Comparison of ENCODE assay signal across 25 cellular contexts in the genomic region with DNA sequence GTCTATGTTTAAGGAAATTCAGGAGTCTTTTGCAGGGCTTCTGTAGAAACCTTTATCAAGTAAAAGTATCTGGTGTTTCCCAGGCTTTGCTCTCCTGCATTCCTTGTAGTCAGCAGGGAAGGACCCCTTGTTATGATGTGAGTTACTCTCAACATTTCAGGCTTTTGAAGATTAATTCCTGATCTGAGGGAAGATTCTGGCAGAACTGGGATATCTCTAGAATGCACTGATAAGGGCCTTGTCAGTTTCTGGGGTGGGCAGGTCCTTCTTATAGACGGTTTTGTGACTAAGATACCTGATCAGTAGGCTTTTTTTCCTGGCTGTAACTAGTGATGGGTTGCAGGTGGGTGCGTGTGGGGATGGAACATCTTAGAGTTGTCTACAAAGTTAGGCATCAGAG.
A peak's percentile ranks its signal among the peaks of the same experiment; 100 is the strongest.
DNase-seq lines count a peak whose midpoint lies in the region; ATAC-seq, FAIRE-seq and TF ChIP-seq lines count a peak whose summit lies in the region.
"Had no signal": no experiment of that assay in that cellular context is flagged by ENCODE, and none has a peak within 500 bp of the region (broad histone marks: within the 10 kb centered on the region; RNA-seq: fewer than 3 reads in every experiment).

No MANE protein-coding gene starts in this region.

- no peak overlapping the region for H2AFZ ChIP-seq in K562 (ENCODE audit: low read depth, low read length)

- no peak overlapping the region for H3K9ac ChIP-seq in K562 (ENCODE audit: insufficient read depth in 1 of 2, low read depth in 2 of 2, low read length in 2 of 2)

- TF ChIP-seq RAD21 in K562 (CRISPR knock-in tag; conservative IDR thresholded peaks at IDR 0.05 in 1 of 2, IDR thresholded peaks at IDR 0.05 in 1 of 2): no peak

- intact Hi-C loops in Right ventricle myocardium inferior (cut with DNase I) (no loop called here), K562 (cut with micrococcal nuclease) (no loop called here), gastrocnemius medialis (cut with DNase I; ENCODE audit: low total_unique reads) (no loop called here)

- H3K9me1 ChIP-seq in K562 (ENCODE audit: control insufficient read depth, insufficient read depth, low read length): no peaks in the 10 kb centered on the region

- no peak for TF ChIP-seq CTCF in cardiac muscle cell (IDR thresholded peaks at IDR 0.05; ENCODE audit: low read depth, low read length)
- no peak for TF ChIP-seq CTCF in K562 (IDR thresholded peaks at IDR 0.05 in 2 of 3, conservative IDR thresholded peaks at IDR 0.05 in 1 of 3; ENCODE audit: insufficient read depth in 2 of 3, low read depth in 1 of 3, low read length in 3 of 3)
- no peak for TF ChIP-seq CTCF in gastrocnemius medialis (IDR thresholded peaks at IDR 0.05 in 4 of 5, conservative IDR thresholded peaks at IDR 0.05 in 1 of 5)

- peak overlapping the region; percentile 75 for H3K27ac ChIP-seq in cardiac muscle cell
- no peak overlapping the region for H3K27ac ChIP-seq in K562 (ENCODE audit: extremely low read depth, low read depth, low read length)
- H3K27ac ChIP-seq in gastrocnemius medialis: peak overlapping the region in 3 of 4 donors; percentile 7 to 56 (median 27)
- H3K27ac ChIP-seq: 22Rv1, C4-2B, SJSA1 had no signal

- no peak for TF ChIP-seq EP300 in K562 (IDR thresholded peaks at IDR 0.05; ENCODE audit: low read length)

- H3K36me3 ChIP-seq in cardiac muscle cell: no peaks in the 10 kb centered on the region
- no peaks in the 10 kb centered on the region for H3K36me3 ChIP-seq in K562 (ENCODE audit: control insufficient read depth, insufficient read depth, low read length)
- H3K36me3 ChIP-seq in gastrocnemius medialis: no peaks in the 10 kb centered on the region

- H3K79me2 ChIP-seq in K562 (ENCODE audit: control insufficient read depth, insufficient read depth, low read length): no peaks in the 10 kb centered on the region

- H3K9me3 ChIP-seq in cardiac muscle cell (ENCODE audit: low read depth): no peaks in the 10 kb centered on the region
- H3K9me3 ChIP-seq in K562 (replicated peaks; ENCODE audit: control insufficient read depth, insufficient read depth, low read depth, low read length): no peaks in the 10 kb centered on the region
- no peaks in the 10 kb centered on the region for H3K9me3 ChIP-seq in gastrocnemius medialis
- H3K9me3 ChIP-seq: MG63, SJSA1 had no signal

- ATAC-seq in Right ventricle myocardium inferior: no peak
- no peak for ATAC-seq in K562
- ATAC-seq in gastrocnemius medialis: no peak
- ATAC-seq: CD8-positive, alpha-beta T cell; PC-3 had no signal

- H3K4me3 ChIP-seq in cardiac muscle cell (no peak overlapping the region), K562 (no peak overlapping the region), gastrocnemius medialis (no peak overlapping the region)
- H3K4me3 ChIP-seq: MG63, SJSA1 had no signal

- WGBS in K562 (ENCODE audit: insufficient coverage, low coverage, missing lambda C conversion rate): 45% methylated on average over 2 of the region's 2 CpGs

- POLR2A ChIA-PET in K562 (lab: Yijun Ruan, JAX): interaction anchor here (0.7 to 1.1 kb wide), 3 partner anchors 12 to 44 kb away, joined by 3 read pairs; no protein-coding TSS in a partner anchor

- DNase-seq in cardiac muscle cell (ENCODE audit: low read depth in 1 of 2, low spot score in 1 of 2): no peak
- DNase-seq in Right ventricle myocardium inferior (ENCODE audit: missing footprints): no peak
- DNase-seq in K562 (ENCODE audit: extremely low read depth in 1 of 4, low spot score in 3 of 4): no peak
- DNase-seq in gastrocnemius medialis: no peak
- DNase-seq in kidney tubule cell (ENCODE audit: low spot score): no peak
- no peak for DNase-seq in NCI-H1105 treated with DMSO at 0.1 percent for 48 hours (lab: John Stamatoyannopoulos, UW)
- DNase-seq in hypothalamus (lab: John Stamatoyannopoulos, UW): no peak
- DNase-seq in stimulated activated CD4-positive, alpha-beta T cell treated with anti-CD3 and anti-CD28 coated beads, Interleukin-4, amount 100 ng/mL, for 4 hours: no peak
- DNase-seq: CD8-positive, alpha-beta T cell; DMS 273 treated with DMSO at 0.1 percent for 48 hours; DMS79 treated with DMSO at 0.1 percent for 48 hours; GF-D8; KG1; MG63; NCI-H2029; NCI-H446 treated with DMSO at 0.1 percent for 48 hours; NCI-H526; NCI-H82; NK-92 treated with Interleukin-12 subunit alpha and Interleukin-12 subunit beta, amount 100 ng/mL, for 24 hours; PC-3 had no signal

- H3K4me1 ChIP-seq in cardiac muscle cell (ENCODE audit: low read depth): peaks cover 29% of the 10 kb centered on the region
- H3K4me1 ChIP-seq in K562 (replicated peaks in 1 of 2; ENCODE audit: control insufficient read depth in 2 of 2, insufficient read depth in 2 of 2, low read length in 2 of 2): peaks cover 11 to 14% of the 10 kb centered on the region in 2 experiments; a peak in 4 of 5 replicates
- peaks cover 34 to 64% of the 10 kb centered on the region in 2 donors for H3K4me1 ChIP-seq in gastrocnemius medialis

- no peak overlapping the region for H3K4me2 ChIP-seq in K562 (ENCODE audit: insufficient read depth, low read length)

- in situ Hi-C loops in K562 (cut with MboI): no loop called here
- in situ Hi-C loops in gastrocnemius medialis (cut with MboI; ENCODE audit: low sequenced_read_pairs in 4 of 4): no loop called here

- H3K27me3 ChIP-seq in cardiac muscle cell (no peaks in the 10 kb centered on the region), K562 (ENCODE audit: control insufficient read depth in 2 of 2, insufficient read depth in 2 of 2, low read length in 2 of 2) (no peaks in the 10 kb centered on the region), gastrocnemius medialis (no peaks in the 10 kb centered on the region)
- H3K27me3 ChIP-seq: MG63, SJSA1 had no signal

- no peak for TF ChIP-seq POLR2A in K562 (conservative IDR thresholded peaks at IDR 0.05)
- no peak for TF ChIP-seq POLR2A in gastrocnemius medialis (IDR thresholded peaks at IDR 0.05)

- CTCF ChIA-PET in K562 (lab: Yijun Ruan, JAX; ENCODE audit: low intra/inter-chr PET ratio): no interaction called here

- H4K20me1 ChIP-seq in K562 (replicated peaks; ENCODE audit: control insufficient read depth, insufficient read depth, low read length): no peaks in the 10 kb centered on the region

- BruUV-seq in K562 (replicated peaks; lab: Mats Ljungman, UMichigan): no TSS peak

- FAIRE-seq in K562 (lab: Jason Lieb, UNC): no peak
- FAIRE-seq: GM12891, H54 had no signal

TF ChIP-seq in K562, 482 proteins besides CTCF, POLR2A, EP300 and RAD21:
- peak; percentile 95 for TF ChIP-seq ZNF239 (CRISPR knock-in tag; IDR thresholded peaks at IDR 0.05)
- TF ChIP-seq, protein P1, sequence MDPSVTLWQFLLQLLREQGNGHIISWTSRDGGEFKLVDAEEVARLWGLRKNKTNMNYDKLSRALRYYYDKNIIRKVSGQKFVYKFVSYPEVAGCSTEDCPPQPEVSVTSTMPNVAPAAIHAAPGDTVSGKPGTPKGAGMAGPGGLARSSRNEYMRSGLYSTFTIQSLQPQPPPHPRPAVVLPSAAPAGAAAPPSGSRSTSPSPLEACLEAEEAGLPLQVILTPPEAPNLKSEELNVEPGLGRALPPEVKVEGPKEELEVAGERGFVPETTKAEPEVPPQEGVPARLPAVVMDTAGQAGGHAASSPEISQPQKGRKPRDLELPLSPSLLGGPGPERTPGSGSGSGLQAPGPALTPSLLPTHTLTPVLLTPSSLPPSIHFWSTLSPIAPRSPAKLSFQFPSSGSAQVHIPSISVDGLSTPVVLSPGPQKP (CRISPR knock-in tag; IDR thresholded peaks at IDR 0.05): no peak
TF ChIP-seq in K562: peak in this region for 1.
